13 cellular contexts compared by ENCODE assay signal in the genomic region with DNA sequence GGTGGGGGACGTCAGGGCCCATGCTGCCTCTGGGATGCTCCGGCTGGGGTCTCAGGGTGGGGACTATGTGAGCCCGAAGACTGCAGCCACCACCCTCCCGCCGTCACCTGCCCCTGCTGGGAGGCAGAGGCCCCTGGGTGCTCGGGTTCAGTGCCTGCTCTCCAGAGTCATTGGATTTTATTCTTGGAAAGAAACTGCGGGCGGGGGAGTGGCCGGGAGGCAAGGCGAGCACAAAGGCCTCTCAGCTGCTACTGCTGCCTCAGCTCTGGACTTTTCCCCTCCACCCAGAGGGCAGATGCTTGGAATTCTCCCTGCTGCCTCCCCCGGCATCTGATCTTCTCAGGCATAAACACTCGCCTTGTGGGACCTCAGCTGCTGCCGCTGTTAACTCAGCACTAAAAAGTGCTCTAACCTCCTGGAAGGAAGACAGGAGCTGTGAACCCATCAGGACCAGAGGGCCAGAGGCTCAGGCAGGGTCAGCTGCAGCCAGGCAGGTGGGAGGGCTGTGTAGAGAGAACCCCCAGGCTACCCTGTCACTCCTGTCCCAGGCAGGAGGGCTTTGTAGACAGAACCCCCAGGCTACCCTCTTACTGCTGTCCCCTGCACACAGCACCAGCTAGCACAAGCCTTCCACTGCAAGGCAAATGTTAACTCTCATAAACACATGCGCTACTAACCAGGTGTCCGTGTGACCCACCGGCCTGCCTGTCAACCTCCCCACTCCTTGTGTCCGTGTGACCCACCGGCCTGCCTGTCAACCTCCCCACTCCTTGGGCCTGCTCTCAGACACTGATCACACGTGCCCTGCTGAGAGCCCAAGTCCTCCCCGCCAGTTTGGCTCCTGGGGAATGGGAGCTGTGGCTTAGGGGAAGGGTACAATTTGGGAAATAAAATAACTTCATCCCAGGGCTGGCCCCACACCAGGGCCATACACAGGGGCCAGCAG. TPM values are rescaled to one million over a fixed set of nuclear protein-coding genes. Genes with fewer than 3 reads are reported as not detected.
A peak's percentile ranks its signal among the peaks of the same experiment; 100 is the strongest.
DNase-seq lines count a peak whose midpoint lies in the region; ATAC-seq, FAIRE-seq and TF ChIP-seq lines count a peak whose summit lies in the region.
"Had no signal": no experiment of that assay in that cellular context is flagged by ENCODE, and none has a peak within 500 bp of the region (broad histone marks: within the 10 kb centered on the region; RNA-seq: fewer than 3 reads in every experiment).

No MANE protein-coding gene starts in this region.

- 31 to 51% (median 51%) methylated on average over 19 to 20 of the region's 20 CpGs for WGBS in small intestine, 3 donors

- no peaks in the 10 kb centered on the region for H3K9me3 ChIP-seq in small intestine (ENCODE audit: control insufficient read depth, low read depth)
- H3K9me3 ChIP-seq in effector memory CD4-positive, alpha-beta T cell (ENCODE audit: control insufficient read depth, low read length): no peaks in the 10 kb centered on the region
- H3K9me3 ChIP-seq: MG63 had no signal

- no peak for ATAC-seq in esophagus mucosa
- ATAC-seq in HG02571 (IDR thresholded peaks at IDR 0.05; ENCODE audit: unreplicated experiment): no peak
- no peak for ATAC-seq in HG03520 (IDR thresholded peaks at IDR 0.05; ENCODE audit: unreplicated experiment)

- peak; percentile 18 for FAIRE-seq in bronchial epithelial cell (lab: Jason Lieb, UNC)
- no peak for FAIRE-seq in small intestine (lab: Jason Lieb, UNC)
- FAIRE-seq: endothelial cell of umbilical vein had no signal

- H3K4me1 ChIP-seq in small intestine (ENCODE audit: control insufficient read depth in 2 of 2, insufficient read depth in 1 of 2, low read depth in 1 of 2, low read length in 1 of 2): no peaks in the 10 kb centered on the region
- H3K4me1 ChIP-seq in effector memory CD4-positive, alpha-beta T cell (ENCODE audit: control insufficient read depth, insufficient read depth, low read length, poor library complexity, severe bottlenecking): no peaks in the 10 kb centered on the region
- H3K4me1 ChIP-seq: parathyroid adenoma had no signal

- H3K27me3 ChIP-seq in bronchial epithelial cell (ENCODE audit: control insufficient read depth, insufficient read depth, low read length) (no peaks in the 10 kb centered on the region), small intestine (ENCODE audit: control insufficient read depth in 2 of 2, insufficient read depth in 2 of 2, low read length in 2 of 2) (no peaks in the 10 kb centered on the region)
- no peaks in the 10 kb centered on the region for H3K27me3 ChIP-seq in effector memory CD4-positive, alpha-beta T cell (replicated peaks; ENCODE audit: control insufficient read depth, insufficient read depth, low read length, poor library complexity, severe bottlenecking)
- H3K27me3 ChIP-seq: MG63 had no signal

- peak; percentile 7 for DNase-seq in HK-2 (ENCODE audit: unreplicated experiment)
- DNase-seq in bronchial epithelial cell (ENCODE audit: low read depth): no peak
- peak; percentile 44 for DNase-seq in kidney tubule cell (ENCODE audit: low spot score)
- peak; percentile 87 for DNase-seq in small intestine
- DNase-seq in effector memory CD4-positive, alpha-beta T cell: no peak
- DNase-seq: activated T-cell treated with anti-CD3 and anti-CD28 coated beads, Interleukin-2, amount 50 U/mL, for 24 hours; MG63; stimulated activated naive CD4-positive, alpha-beta T cell treated with Interleukin-2 at 50 U/mL for 16 hours had no signal

- H3K36me3 ChIP-seq in bronchial epithelial cell (ENCODE audit: control insufficient read depth, insufficient read depth, low read length): no peaks in the 10 kb centered on the region
- H3K36me3 ChIP-seq in small intestine (ENCODE audit: control insufficient read depth in 2 of 2, insufficient read depth in 2 of 2, low read length in 2 of 2): no peaks in the 10 kb centered on the region
- no peaks in the 10 kb centered on the region for H3K36me3 ChIP-seq in effector memory CD4-positive, alpha-beta T cell (ENCODE audit: control insufficient read depth, insufficient read depth, low read length)
- H3K36me3 ChIP-seq: MG63 had no signal

- H3K4me3 ChIP-seq in bronchial epithelial cell (ENCODE audit: low read depth, low read length) (no peak overlapping the region), small intestine (ENCODE audit: low read depth in 1 of 2, low read length in 2 of 2) (no peak overlapping the region)
- H3K4me3 ChIP-seq in effector memory CD4-positive, alpha-beta T cell (ENCODE audit: insufficient read depth, low read depth, low read length, poor library complexity, severe bottlenecking): no peak overlapping the region
- H3K4me3 ChIP-seq: MG63 had no signal

- TF ChIP-seq CTCF in bronchial epithelial cell (IDR thresholded peaks at IDR 0.05; ENCODE audit: insufficient read depth, low read length, severe bottlenecking): no peak

- no peak overlapping the region for H3K27ac ChIP-seq in small intestine (ENCODE audit: low read depth in 1 of 2, low read length in 1 of 2)
- H3K27ac ChIP-seq in effector memory CD4-positive, alpha-beta T cell (ENCODE audit: insufficient read depth, low read length, poor library complexity, severe bottlenecking): no peak overlapping the region
- H3K27ac ChIP-seq: parathyroid adenoma had no signal

RNA-seq across cellular contexts. Expression of a gene that starts 9.4 kb away (rescaled TPM):
- not detected in 2 replicates for total RNA-seq in bronchial epithelial cell
- polyA plus RNA-seq in small intestine: 1 to 10 TPM in 2 of 3 donors, under 1 TPM in 1; 0.15 to 1.6 (median 1.1) TPM
- not detected for total RNA-seq in esophagus mucosa
- total RNA-seq: endothelial cell of umbilical vein had no signal
- polyA plus RNA-seq: endothelial cell of umbilical vein had no signal

Comparison
In these comparisons a context has a peak if more than half of its experiments do, and no peak if none do; other contexts are left out.
1. DNase-seq: peak in HK-2 (single experiment), kidney tubule cell (single experiment) and small intestine (single experiment); none in bronchial epithelial cell (single experiment) and effector memory CD4-positive, alpha-beta T cell (0 of 3).